Comparison of ENCODE assay signal across 24 cellular contexts in genomic region chr10:34420795-34421194, GRCh38.
"Had no signal": no experiment of that assay in that cellular context is flagged by ENCODE, and none has a peak within 500 bp of the region (broad histone marks: within the 10 kb centered on the region; RNA-seq: fewer than 3 reads in every experiment).

No MANE protein-coding gene starts in this region.

- H3K27me3 ChIP-seq: gastrocnemius medialis, heart left ventricle, hepatocyte, ovary, sigmoid colon, testis, tibial nerve, upper lobe of left lung had no signal

- H3K9me3 ChIP-seq: gastrocnemius medialis, heart left ventricle, lower lobe of right lung, ovary, psoas muscle, sigmoid colon, testis, tibial nerve, upper lobe of left lung had no signal

- ATAC-seq: gastrocnemius medialis; heart left ventricle; left colon; left ventricle myocardium superior; lower lobe of right lung; natural killer cell; psoas muscle; right cardiac atrium; stimulated activated memory B cell treated with anti-CD40 and anti-IgM and Interleukin-4, amounts not matched to agents 10 μg/mL and 1 μg/mL and 100 μg/mL, for 72 hours; stimulated activated naive CD8-positive, alpha-beta T cell treated with anti-CD3 and anti-CD28 coated beads, Interleukin-15, Interleukin-2, amounts not matched to agents 100 U/mL and 50 U/mL, for 24 hours had no signal

- FAIRE-seq: urothelium cell line had no signal

- H3K36me3 ChIP-seq: gastrocnemius medialis, heart left ventricle, lower lobe of right lung, ovary, sigmoid colon, tibial nerve, upper lobe of left lung had no signal

- DNase-seq: dorsolateral prefrontal cortex; effector CD4-positive, alpha-beta T cell; gastrocnemius medialis; heart left ventricle; kidney; left colon; left ventricle myocardium superior; lower lobe of right lung; natural killer cell; occipital lobe; ovary; psoas muscle; right cardiac atrium; sigmoid colon; stimulated activated CD4-positive, alpha-beta T cell treated with anti-CD3 and anti-CD28 coated beads, Interleukin-2, amount 100 ng/mL, for 24 hours; stimulated activated CD4-positive, alpha-beta T cell treated with anti-CD3 and anti-CD28 coated beads, Interleukin-4, amount 100 ng/mL, for 24 hours; stimulated activated naive CD8-positive, alpha-beta T cell treated with anti-CD3 and anti-CD28 coated beads, Interleukin-15, Interleukin-2, amounts not matched to agents 100 U/mL and 50 U/mL, for 24 hours; substantia nigra; testis; upper lobe of left lung had no signal

- H3K4me1 ChIP-seq: gastrocnemius medialis, lower lobe of right lung, psoas muscle, testis, upper lobe of left lung had no signal

- H3K4me2 ChIP-seq: hepatocyte had no signal

- H3K27ac ChIP-seq: dorsolateral prefrontal cortex, gastrocnemius medialis, heart left ventricle, hepatocyte, lower lobe of right lung, ovary, psoas muscle, sigmoid colon, testis, tibial nerve, upper lobe of left lung had no signal

- H3K4me3 ChIP-seq: dorsolateral prefrontal cortex, gastrocnemius medialis, heart left ventricle, hepatocyte, lower lobe of right lung, ovary, psoas muscle, sigmoid colon, testis, tibial nerve, upper lobe of left lung had no signal

- H2AFZ ChIP-seq: hepatocyte had no signal
